Comparison of ENCODE assay signal across 6 cellular contexts in the genomic region with DNA sequence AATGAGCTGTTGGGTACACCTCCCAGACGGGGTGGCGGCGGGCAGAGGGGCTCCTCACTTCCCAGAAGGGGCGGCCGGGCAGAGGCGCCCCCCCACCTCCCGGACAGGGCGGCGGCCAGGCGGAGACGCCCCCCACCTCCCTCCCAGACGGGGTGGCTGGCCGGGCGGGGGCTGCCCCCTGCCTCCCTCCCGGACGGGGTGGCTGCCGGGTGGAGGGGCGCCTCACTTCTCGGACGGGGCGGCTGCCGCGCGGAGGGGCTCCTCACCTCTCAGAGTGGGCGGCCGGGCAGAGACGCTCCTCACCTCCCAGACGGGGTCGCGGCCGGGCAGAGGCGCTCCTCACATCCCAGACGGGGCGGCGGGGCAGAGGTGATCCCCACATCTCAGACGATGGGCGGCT. TPM values are rescaled to one million over a fixed set of nuclear protein-coding genes. Genes with fewer than 3 reads are reported as not detected.
"Had no signal": no experiment of that assay in that cellular context is flagged by ENCODE, and none has a peak within 500 bp of the region (broad histone marks: within the 10 kb centered on the region; RNA-seq: fewer than 3 reads in every experiment).

No MANE protein-coding gene starts in this region.

RNA-seq across cellular contexts. Expression of a gene that starts 34.2 kb away (rescaled TPM):
- total RNA-seq: OCI-LY7, PC-9, Peyer's patch, Right ventricle myocardium inferior, Right ventricle myocardium superior, SJSA1 had no signal
